In the genomic region with DNA sequence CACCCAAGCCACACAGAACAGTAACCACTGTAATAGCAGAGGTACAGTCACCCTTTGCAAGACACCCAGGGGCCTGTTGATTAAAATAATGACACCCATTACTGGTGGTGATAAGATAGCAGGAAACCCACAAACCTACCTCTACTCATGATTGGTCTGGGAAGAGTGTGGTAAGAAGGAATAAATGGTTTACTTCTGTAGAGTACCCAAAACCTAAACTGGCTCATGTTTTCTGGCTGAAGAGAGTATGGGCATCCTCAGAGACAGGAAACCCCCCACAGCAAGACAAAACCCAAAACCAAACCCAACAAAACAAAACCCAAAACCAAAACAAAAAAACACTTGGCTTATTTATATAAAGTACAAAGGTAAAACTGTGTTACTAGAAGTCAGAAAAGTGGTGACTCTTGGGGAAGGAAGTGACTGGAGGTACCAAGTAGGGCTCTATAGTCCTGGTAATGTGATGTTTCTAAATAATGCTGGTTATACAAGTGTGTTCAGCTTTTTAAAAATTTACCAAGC, we compare ENCODE assay signal across 21 cellular contexts.
DNase-seq lines count a peak whose midpoint lies in the region; ATAC-seq lines count a peak whose summit lies in the region.
"Had no signal": no experiment of that assay in that cellular context is flagged by ENCODE, and none has a peak within 500 bp of the region (broad histone marks: within the 10 kb centered on the region; RNA-seq: fewer than 3 reads in every experiment).

No MANE protein-coding gene starts in this region.

- no peak for DNase-seq in activated naive CD4-positive, alpha-beta T cell (lab: John Stamatoyannopoulos, UW)
- peak in 1 of 2 donors; percentile 67 for DNase-seq in central memory CD8-positive, alpha-beta T cell (ENCODE audit: low spot score in 2 of 2)
- no peak for DNase-seq in stimulated activated naive CD8-positive, alpha-beta T cell treated with anti-CD3 and anti-CD28 coated beads, Interleukin-15, Interleukin-2, amounts not matched to agents 100 U/mL and 50 U/mL, for 24 hours
- DNase-seq in SW480 (ENCODE audit: low spot score): no peak
- DNase-seq in NCI-H1436 (lab: John Stamatoyannopoulos, UW): no peak
- DNase-seq: activated CD4-positive, alpha-beta T cell treated with anti-CD3 and anti-CD28 coated beads for 1 hour; brain microvascular endothelial cell; Caco-2; IMR-90; MV-4-11; NCI-H2081; NCI-H524; pancreas; SHP77; stimulated activated CD4-positive, alpha-beta T cell treated with anti-CD3 and anti-CD28 coated beads, Interleukin-2, amount 100 ng/mL, for 48 hours; T-helper 9 cell had no signal

- peak overlapping the region; percentile 41 for H3K27ac Mint-ChIP-seq in activated naive CD4-positive, alpha-beta T cell treated with anti-CD3 and anti-CD28 coated beads, Interleukin-2, amount 50 U/mL, for 24 hours
- peak overlapping the region; percentile 81 for H3K27ac Mint-ChIP-seq in T-helper 1 cell treated with Interleukin-12 subunit alpha and Interleukin-12 subunit beta and Interleukin-4 antibody, amounts not matched to agents 30 μg/mL and 1 μg/mL, for 36 hours
- H3K27ac Mint-ChIP-seq in central memory CD8-positive, alpha-beta T cell (ENCODE audit: low read depth): peak overlapping the region; percentile 87

- H3K4me3 Mint-ChIP-seq in activated naive CD4-positive, alpha-beta T cell treated with anti-CD3 and anti-CD28 coated beads, Interleukin-2, amount 50 U/mL, for 24 hours: no peak overlapping the region
- peak overlapping the region; percentile 40 for H3K4me3 Mint-ChIP-seq in T-helper 1 cell treated with Interleukin-12 subunit alpha and Interleukin-12 subunit beta and Interleukin-4 antibody, amounts not matched to agents 30 μg/mL and 1 μg/mL, for 36 hours
- peak overlapping the region; percentile 30 for H3K4me3 Mint-ChIP-seq in central memory CD8-positive, alpha-beta T cell

- H3K9me3 Mint-ChIP-seq in activated naive CD4-positive, alpha-beta T cell treated with anti-CD3 and anti-CD28 coated beads, Interleukin-2, amount 50 U/mL, for 24 hours: no peaks in the 10 kb centered on the region
- no peaks in the 10 kb centered on the region for H3K9me3 Mint-ChIP-seq in T-helper 1 cell treated with Interleukin-12 subunit alpha and Interleukin-12 subunit beta and Interleukin-4 antibody, amounts not matched to agents 30 μg/mL and 1 μg/mL, for 36 hours
- H3K9me3 Mint-ChIP-seq in central memory CD8-positive, alpha-beta T cell: no peaks in the 10 kb centered on the region

- peaks cover 11% of the 10 kb centered on the region for H3K4me1 Mint-ChIP-seq in activated naive CD4-positive, alpha-beta T cell treated with anti-CD3 and anti-CD28 coated beads, Interleukin-2, amount 50 U/mL, for 24 hours
- H3K4me1 Mint-ChIP-seq in T-helper 1 cell treated with Interleukin-12 subunit alpha and Interleukin-12 subunit beta and Interleukin-4 antibody, amounts not matched to agents 30 μg/mL and 1 μg/mL, for 36 hours (ENCODE audit: low read depth): peaks cover 22% of the 10 kb centered on the region
- peaks cover 21% of the 10 kb centered on the region for H3K4me1 Mint-ChIP-seq in central memory CD8-positive, alpha-beta T cell

- peak; percentile 95 for ATAC-seq in central memory CD8-positive, alpha-beta T cell (replicated peaks; ENCODE audit: extremely low read depth, poor library complexity, severe bottlenecking)
- ATAC-seq in stimulated activated naive CD8-positive, alpha-beta T cell treated with anti-CD3 and anti-CD28 coated beads, Interleukin-15, Interleukin-2, amounts not matched to agents 100 U/mL and 50 U/mL, for 24 hours: peak; percentile 83
- no peak for ATAC-seq in HG02938 (IDR thresholded peaks at IDR 0.05; ENCODE audit: unreplicated experiment)
- ATAC-seq: gastroesophageal sphincter, left lobe of liver had no signal

- peaks cover 2% of the 10 kb centered on the region for H3K36me3 Mint-ChIP-seq in activated naive CD4-positive, alpha-beta T cell treated with anti-CD3 and anti-CD28 coated beads, Interleukin-2, amount 50 U/mL, for 24 hours
- H3K36me3 Mint-ChIP-seq in T-helper 1 cell treated with Interleukin-12 subunit alpha and Interleukin-12 subunit beta and Interleukin-4 antibody, amounts not matched to agents 30 μg/mL and 1 μg/mL, for 36 hours (ENCODE audit: low read depth): peaks cover 1% of the 10 kb centered on the region
- H3K36me3 Mint-ChIP-seq in central memory CD8-positive, alpha-beta T cell (ENCODE audit: insufficient read depth): peaks cover 15% of the 10 kb centered on the region

- H3K27me3 Mint-ChIP-seq in activated naive CD4-positive, alpha-beta T cell treated with anti-CD3 and anti-CD28 coated beads, Interleukin-2, amount 50 U/mL, for 24 hours: no peaks in the 10 kb centered on the region
- H3K27me3 Mint-ChIP-seq in T-helper 1 cell treated with Interleukin-12 subunit alpha and Interleukin-12 subunit beta and Interleukin-4 antibody, amounts not matched to agents 30 μg/mL and 1 μg/mL, for 36 hours (ENCODE audit: low read depth): no peaks in the 10 kb centered on the region
- no peaks in the 10 kb centered on the region for H3K27me3 Mint-ChIP-seq in central memory CD8-positive, alpha-beta T cell
